12 cellular contexts compared by ENCODE assay signal in the genomic region with DNA sequence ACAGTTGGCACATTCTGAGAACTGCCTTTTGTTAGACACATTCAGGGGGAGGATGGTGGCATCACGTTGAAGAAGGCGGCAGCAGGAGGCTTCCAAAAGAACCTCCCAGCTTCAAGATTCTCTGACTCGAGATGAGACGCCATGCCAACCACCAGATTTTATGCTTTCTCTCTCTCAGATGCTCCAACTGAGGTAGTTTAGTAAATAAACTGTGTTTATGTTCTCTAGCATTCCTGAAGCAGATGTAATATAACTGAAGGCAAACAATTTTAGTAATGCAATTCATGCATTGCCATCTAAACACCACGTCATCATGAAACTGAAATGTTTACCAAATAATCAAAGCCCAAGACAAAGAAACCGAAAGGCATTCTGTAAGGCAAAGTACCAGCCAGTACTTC.
DNase-seq lines count a peak whose midpoint lies in the region; ATAC-seq, FAIRE-seq and TF ChIP-seq lines count a peak whose summit lies in the region.
"Had no signal": no experiment of that assay in that cellular context is flagged by ENCODE, and none has a peak within 500 bp of the region (broad histone marks: within the 10 kb centered on the region; RNA-seq: fewer than 3 reads in every experiment).

No MANE protein-coding gene starts in this region.

- peak overlapping the region; percentile 64 for H3K4me3 Mint-ChIP-seq in stimulated activated naive CD8-positive, alpha-beta T cell treated with anti-CD3 and anti-CD28 coated beads, Interleukin-15, Interleukin-2, amounts not matched to agents 100 ng/mL and 50 ng/mL, for 24 hours
- H3K4me3 Mint-ChIP-seq in Calu3 (ENCODE audit: low read depth, unreplicated experiment), result no peak overlapping the region

- BruUV-seq in GM12878 (replicated peaks; lab: Mats Ljungman, UMichigan), result no TSS peak
- BruUV-seq in Calu3 (replicated peaks; lab: Mats Ljungman, UMichigan), result no TSS peak

- H3K9ac ChIP-seq in GM12878 (ENCODE audit: control insufficient read depth, insufficient read depth, low read length), result peak overlapping the region; percentile 37
- H3K9ac ChIP-seq: parathyroid adenoma had no signal

- H3K36me3 ChIP-seq in GM12878 (ENCODE audit: control insufficient read depth in 2 of 2, insufficient read depth in 2 of 2, low read length in 1 of 2) (peaks cover 1 to 6% of the 10 kb centered on the region in 2 experiments; a peak in 2 of 4 replicates), brain microvascular endothelial cell (replicated peaks) (no peaks in the 10 kb centered on the region)

- TF ChIP-seq POLR2A in GM12878 (IDR thresholded peaks at IDR 0.05; ENCODE audit: low read depth, low read length), result no peak

- peak overlapping the region; percentile 73 for H3K4me2 ChIP-seq in GM12878 (ENCODE audit: control insufficient read depth, insufficient read depth)

- H3K4me3 ChIP-seq in GM12878 (peak overlapping the region; percentile 31; the same call in 1 of the 2 replicates), brain microvascular endothelial cell (ENCODE audit: low read depth, low read length) (no peak overlapping the region)

- TF ChIP-seq CTCF in GM12878 (IDR thresholded peaks at IDR 0.05 in 2 of 3, conservative IDR thresholded peaks at IDR 0.05 in 1 of 3; ENCODE audit: control insufficient read depth in 2 of 3, extremely low read depth in 1 of 3, insufficient read depth in 1 of 3, low read depth in 3 of 3, low read length in 3 of 3) (no peak), brain microvascular endothelial cell (IDR thresholded peaks at IDR 0.05; ENCODE audit: low read depth, low read length, missing control alignments) (no peak), Calu3 (IDR thresholded peaks at IDR 0.05; ENCODE audit: unreplicated experiment) (no peak), GM20000 (IDR thresholded peaks at IDR 0.05; ENCODE audit: extremely low read depth, missing control alignments) (no peak)

- RAD21 ChIA-PET in GM12878 (lab: Charles Lee; ENCODE audit: unreplicated experiment), result interaction anchor here (0.6 to 1.0 kb wide), 2 partner anchors 45 to 102 kb away, joined by 3 read pairs; a partner anchor contains a TSS

- H3K27ac ChIP-seq in GM12878 (ENCODE audit: control insufficient read depth, insufficient read depth) (peak overlapping the region; percentile 67), brain microvascular endothelial cell (no peak overlapping the region)
- H3K27ac ChIP-seq: C4-2B, parathyroid adenoma had no signal

- in situ Hi-C loops in GM12878 (cut with MboI), result no loop called here
- in situ Hi-C loops in brain microvascular endothelial cell (cut with HindIII; ENCODE audit: low pct_ligation_motif_present, low sequenced_read_pairs), result no loop called here

- H4K20me1 ChIP-seq in GM12878 (ENCODE audit: control insufficient read depth, insufficient read depth), result no peaks in the 10 kb centered on the region

- H3K4me1 ChIP-seq in GM12878 (ENCODE audit: control insufficient read depth, insufficient read depth, low read length), result peaks cover 37% of the 10 kb centered on the region
- H3K4me1 ChIP-seq: parathyroid adenoma had no signal

- intact Hi-C loops in GM12878 (cut with micrococcal nuclease; ENCODE audit: unreplicated experiment), result no loop called here
- intact Hi-C loops in Calu3 (cut with micrococcal nuclease; ENCODE audit: unreplicated experiment), result no loop called here

- peaks cover 98% of the 10 kb centered on the region for H3K4me1 Mint-ChIP-seq in stimulated activated naive CD8-positive, alpha-beta T cell treated with anti-CD3 and anti-CD28 coated beads, Interleukin-15, Interleukin-2, amounts not matched to agents 100 ng/mL and 50 ng/mL, for 24 hours (ENCODE audit: low read depth)
- no peaks in the 10 kb centered on the region for H3K4me1 Mint-ChIP-seq in Calu3 (ENCODE audit: low read depth, unreplicated experiment)

- no peaks in the 10 kb centered on the region for H3K27me3 ChIP-seq in GM12878 (replicated peaks in 1 of 2; ENCODE audit: control insufficient read depth in 2 of 2, insufficient read depth in 2 of 2, low read length in 1 of 2)
- no peaks in the 10 kb centered on the region for H3K27me3 ChIP-seq in brain microvascular endothelial cell (replicated peaks)

- peak overlapping the region; percentile 92 for H3K27ac Mint-ChIP-seq in stimulated activated naive CD8-positive, alpha-beta T cell treated with anti-CD3 and anti-CD28 coated beads, Interleukin-15, Interleukin-2, amounts not matched to agents 100 ng/mL and 50 ng/mL, for 24 hours
- H3K27ac Mint-ChIP-seq in Calu3 (ENCODE audit: unreplicated experiment), result no peak overlapping the region

- H3K9me3 ChIP-seq in GM12878 (replicated peaks; ENCODE audit: control insufficient read depth, insufficient read depth, low read length), result no peaks in the 10 kb centered on the region; the same call in 2 of the 3 replicates

- H2AFZ ChIP-seq in GM12878 (ENCODE audit: control insufficient read depth, low read depth, low read length), result no peak overlapping the region
- H2AFZ ChIP-seq: parathyroid adenoma had no signal

- TF ChIP-seq EP300 in GM12878 (IDR thresholded peaks at IDR 0.05; ENCODE audit: borderline replicate concordance in 1 of 2, control insufficient read depth in 1 of 2, low read depth in 2 of 2, low read length in 2 of 2), result no peak

- SMC1A ChIA-PET in GM12878 (lab: Charles Lee; ENCODE audit: uncharacterized antibody, unreplicated experiment), result interaction anchor here (1.0 to 1.2 kb wide), 2 partner anchors 9 to 101 kb away, joined by 3 to 4 read pairs; no protein-coding TSS in a partner anchor

- no peak for FAIRE-seq in GM12878 (lab: Jason Lieb, UNC)

- WGBS in GM12878 (ENCODE audit: insufficient coverage, insufficient replicate concordance, low lambda C conversion rate, missing lambda C conversion rate), result 15% methylated on average over 6 of the region's 6 CpGs

- CTCF ChIA-PET in GM12878 (lab: Yijun Ruan, JAX), result interaction anchor here (1.0 kb wide), 1 partner anchor 47 kb away, joined by 3 read pairs; no protein-coding TSS in a partner anchor
- CTCF ChIA-PET in Calu3 (lab: Charles Lee), result no interaction called here

- no peak for DNase-seq in stimulated activated naive CD8-positive, alpha-beta T cell treated with anti-CD3 and anti-CD28 coated beads, Interleukin-15, Interleukin-2, amounts not matched to agents 100 U/mL and 50 U/mL, for 24 hours
- DNase-seq in GM12878 (ENCODE audit: low read depth, low spot score), result no peak
- no peak for DNase-seq in brain microvascular endothelial cell
- no peak for DNase-seq in Calu3
- DNase-seq in putamen (ENCODE audit: low spot score), result no peak
- DNase-seq in GM20000 (ENCODE audit: low spot score), result no peak
- DNase-seq: aorta, KG1 had no signal

- TF ChIP-seq RAD21 in GM12878 (IDR thresholded peaks at IDR 0.05; ENCODE audit: insufficient read depth, low read depth, low read length), result no peak

- POLR2A ChIA-PET in GM12878 (lab: Charles Lee), result no interaction called here

- no peaks in the 10 kb centered on the region for H3K27me3 Mint-ChIP-seq in stimulated activated naive CD8-positive, alpha-beta T cell treated with anti-CD3 and anti-CD28 coated beads, Interleukin-15, Interleukin-2, amounts not matched to agents 100 ng/mL and 50 ng/mL, for 24 hours
- H3K27me3 Mint-ChIP-seq in Calu3 (ENCODE audit: unreplicated experiment), result peaks cover 31% of the 10 kb centered on the region

- peaks cover 45% of the 10 kb centered on the region for H3K36me3 Mint-ChIP-seq in stimulated activated naive CD8-positive, alpha-beta T cell treated with anti-CD3 and anti-CD28 coated beads, Interleukin-15, Interleukin-2, amounts not matched to agents 100 ng/mL and 50 ng/mL, for 24 hours (ENCODE audit: low read depth)
- H3K36me3 Mint-ChIP-seq in Calu3 (ENCODE audit: insufficient read depth, unreplicated experiment), result no peaks in the 10 kb centered on the region

- ATAC-seq in stimulated activated naive CD8-positive, alpha-beta T cell treated with anti-CD3 and anti-CD28 coated beads, Interleukin-15, Interleukin-2, amounts not matched to agents 100 U/mL and 50 U/mL, for 24 hours, result no peak
- ATAC-seq in HG03442 (IDR thresholded peaks at IDR 0.05; ENCODE audit: unreplicated experiment), result peak; percentile 63
- ATAC-seq in GM12878, result peak; percentile 79

- H3K9me3 Mint-ChIP-seq in stimulated activated naive CD8-positive, alpha-beta T cell treated with anti-CD3 and anti-CD28 coated beads, Interleukin-15, Interleukin-2, amounts not matched to agents 100 ng/mL and 50 ng/mL, for 24 hours, result peaks cover 4% of the 10 kb centered on the region
- H3K9me3 Mint-ChIP-seq in Calu3 (ENCODE audit: low read depth, unreplicated experiment), result peaks cover 3% of the 10 kb centered on the region

- H3K79me2 ChIP-seq in GM12878 (ENCODE audit: control insufficient read depth, insufficient read depth, low read length), result peaks cover 78% of the 10 kb centered on the region

TF ChIP-seq in GM12878, 131 proteins besides CTCF, POLR2A, EP300 and RAD21 (continues in another document):
- TF ChIP-seq, protein P1, sequence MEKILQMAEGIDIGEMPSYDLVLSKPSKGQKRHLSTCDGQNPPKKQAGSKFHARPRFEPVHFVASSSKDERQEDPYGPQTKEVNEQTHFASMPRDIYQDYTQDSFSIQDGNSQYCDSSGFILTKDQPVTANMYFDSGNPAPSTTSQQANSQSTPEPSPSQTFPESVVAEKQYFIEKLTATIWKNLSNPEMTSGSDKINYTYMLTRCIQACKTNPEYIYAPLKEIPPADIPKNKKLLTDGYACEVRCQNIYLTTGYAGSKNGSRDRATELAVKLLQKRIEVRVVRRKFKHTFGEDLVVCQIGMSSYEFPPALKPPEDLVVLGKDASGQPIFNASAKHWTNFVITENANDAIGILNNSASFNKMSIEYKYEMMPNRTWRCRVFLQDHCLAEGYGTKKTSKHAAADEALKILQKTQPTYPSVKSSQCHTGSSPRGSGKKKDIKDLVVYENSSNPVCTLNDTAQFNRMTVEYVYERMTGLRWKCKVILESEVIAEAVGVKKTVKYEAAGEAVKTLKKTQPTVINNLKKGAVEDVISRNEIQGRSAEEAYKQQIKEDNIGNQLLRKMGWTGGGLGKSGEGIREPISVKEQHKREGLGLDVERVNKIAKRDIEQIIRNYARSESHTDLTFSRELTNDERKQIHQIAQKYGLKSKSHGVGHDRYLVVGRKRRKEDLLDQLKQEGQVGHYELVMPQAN (conservative IDR thresholded peaks at IDR 0.05), result no peak
- TF ChIP-seq, protein P2, sequence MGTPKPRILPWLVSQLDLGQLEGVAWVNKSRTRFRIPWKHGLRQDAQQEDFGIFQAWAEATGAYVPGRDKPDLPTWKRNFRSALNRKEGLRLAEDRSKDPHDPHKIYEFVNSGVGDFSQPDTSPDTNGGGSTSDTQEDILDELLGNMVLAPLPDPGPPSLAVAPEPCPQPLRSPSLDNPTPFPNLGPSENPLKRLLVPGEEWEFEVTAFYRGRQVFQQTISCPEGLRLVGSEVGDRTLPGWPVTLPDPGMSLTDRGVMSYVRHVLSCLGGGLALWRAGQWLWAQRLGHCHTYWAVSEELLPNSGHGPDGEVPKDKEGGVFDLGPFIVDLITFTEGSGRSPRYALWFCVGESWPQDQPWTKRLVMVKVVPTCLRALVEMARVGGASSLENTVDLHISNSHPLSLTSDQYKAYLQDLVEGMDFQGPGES (IDR thresholded peaks at IDR 0.05), result no peak
- TF ChIP-seq STAT1 (conservative IDR thresholded peaks at IDR 0.05) (no peak), NFYA (IDR thresholded peaks at IDR 0.05; ENCODE audit: borderline replicate concordance, low read depth, low read length) (no peak), CREM (IDR thresholded peaks at IDR 0.05; ENCODE audit: low read depth) (0 out of 2 replicates have a peak, but pooled peaks have one; percentile 24), DPF2 (IDR thresholded peaks at IDR 0.05) (no peak)
